Comparison of ENCODE assay signal across 18 cellular contexts in genomic region chr3:195873971-195874370, GRCh38. TPM values are rescaled to one million over a fixed set of nuclear protein-coding genes. Genes with fewer than 3 reads are reported as not detected.
DNase-seq lines count a peak whose midpoint lies in the region; ATAC-seq and TF ChIP-seq lines count a peak whose summit lies in the region.
"Had no signal": no experiment of that assay in that cellular context is flagged by ENCODE, and none has a peak within 500 bp of the region (broad histone marks: within the 10 kb centered on the region; RNA-seq: fewer than 3 reads in every experiment).

No MANE protein-coding gene starts in this region.

- ATAC-seq in psoas muscle (peak; percentile 19 to 26 (median 22)), GM18511 (IDR thresholded peaks at IDR 0.05; ENCODE audit: unreplicated experiment) (no peak)
- ATAC-seq: activated T-cell treated with anti-CD3 and anti-CD28 coated beads, Interleukin-2, amount 50 U/mL, for 72 hours had no signal

- TF ChIP-seq CTCF in choroid plexus epithelial cell (conservative IDR thresholded peaks at IDR 0.05; ENCODE audit: low read depth, low read length), result no peak
- TF ChIP-seq CTCF in psoas muscle (IDR thresholded peaks at IDR 0.05), result no peak
- no peak for TF ChIP-seq CTCF in prostate gland (IDR thresholded peaks at IDR 0.05)

- H3K36me3 ChIP-seq in psoas muscle (ENCODE audit: insufficient read depth in 1 of 2, low read depth in 1 of 2) (peaks cover 5 to 53% of the 10 kb centered on the region in 2 donors), prostate gland (no peaks in the 10 kb centered on the region)
- H3K36me3 ChIP-seq: transverse colon had no signal

- no peak for TF ChIP-seq POLR2A in prostate gland (IDR thresholded peaks at IDR 0.05)

- H3K4me1 ChIP-seq in psoas muscle (peaks cover 10% of the 10 kb centered on the region), prostate gland (replicated peaks) (no peaks in the 10 kb centered on the region)
- H3K4me1 ChIP-seq: adrenal gland, parathyroid adenoma had no signal

- 71 to 84% (median 82%) methylated on average over 18 to 26 of the region's 26 CpGs for WGBS in psoas muscle, 3 donors
- 60% methylated on average over 20 of the region's 26 CpGs for WGBS in prostate gland

- H3K27me3 ChIP-seq in psoas muscle (ENCODE audit: insufficient read depth in 3 of 3, low read length in 2 of 3) (no peaks in the 10 kb centered on the region), prostate gland (replicated peaks; ENCODE audit: insufficient read depth) (no peaks in the 10 kb centered on the region)
- H3K27me3 ChIP-seq: adrenal gland, transverse colon had no signal

- H3K9me3 ChIP-seq in psoas muscle (no peaks in the 10 kb centered on the region), prostate gland (no peaks in the 10 kb centered on the region)
- H3K9me3 ChIP-seq: adrenal gland, transverse colon had no signal

- intact Hi-C loops in psoas muscle (cut with DNase I), result no loop called here
- intact Hi-C loops in prostate gland (cut with DNase I), result no loop called here

- H3K4me3 ChIP-seq in choroid plexus epithelial cell (ENCODE audit: low read depth, low read length) (no peak overlapping the region), psoas muscle (no peak overlapping the region), prostate gland (no peak overlapping the region)
- H3K4me3 ChIP-seq: adrenal gland, transverse colon had no signal

- H3K27ac ChIP-seq in psoas muscle (peak overlapping the region; percentile 73), prostate gland (no peak overlapping the region)
- H3K27ac ChIP-seq: adrenal gland, C4-2B, parathyroid adenoma, transverse colon had no signal

- peak; percentile 63 for DNase-seq in EL
- peak; percentile 44 for DNase-seq in M059J (ENCODE audit: low read depth)
- DNase-seq in choroid plexus epithelial cell (ENCODE audit: low read depth), result peak; percentile 37
- peak in 1 of 2 donors; percentile 67 for DNase-seq in psoas muscle
- no peak for DNase-seq in GM19240 (ENCODE audit: insufficient read length, low spot score)
- no peak for DNase-seq in prostate gland (ENCODE audit: low spot score)
- no peak for DNase-seq in NCI-H510A treated with DMSO at 0.1 percent for 48 hours (lab: John Stamatoyannopoulos, UW)
- DNase-seq: activated CD4-positive, alpha-beta T cell treated with anti-CD3 and anti-CD28 coated beads, Interleukin-2, amount 10 ng/mL, durations not matched to agents 7 days and 5 days; activated T-cell treated with anti-CD3 and anti-CD28 coated beads, Interleukin-2, amount 50 U/mL, for 72 hours; adrenal gland; dermis blood vessel endothelial cell; NCI-H1105; NCI-H446; T-helper 2 cell; transverse colon had no signal

RNA-seq across cellular contexts. Expression of gene TNK2, which starts 34.4 kb away (rescaled TPM):
- 8.0 and 13.9 TPM in 2 replicates for total RNA-seq in M059J (2014; rRNA removed; shearing (Covaris generic))
- total RNA-seq in psoas muscle (100 to 1,000 TPM in 1 of 4 donors, 10 to 100 TPM in 3; 41.7 to 322 (median 77.6) TPM), prostate gland (100 to 1,000 TPM in 1 of 2 donors, 10 to 100 TPM in 1; 34.9 to 100 TPM)
- polyA plus RNA-seq in psoas muscle, result 10 to 100 TPM; 37.1 to 67.1 (median 52.2) TPM

Comparison
In these comparisons a context has a peak if more than half of its experiments do, and no peak if none do; other contexts are left out.
1. DNase-seq: peak in EL (single experiment), M059J (single experiment) and choroid plexus epithelial cell (single experiment); none in GM19240 (single experiment), prostate gland (single experiment) and NCI-H510A treated with DMSO at 0.1 percent for 48 hours (single experiment).